In genomic region chr12:52820521-52820920, GRCh38 we compare ENCODE assay signal across 37 cellular contexts. TPM values are rescaled to one million over a fixed set of nuclear protein-coding genes. Genes with fewer than 3 reads are reported as not detected.
"Had no signal": no experiment of that assay in that cellular context is flagged by ENCODE, and none has a peak within 500 bp of the region (broad histone marks: within the 10 kb centered on the region; RNA-seq: fewer than 3 reads in every experiment).

No MANE protein-coding gene starts in this region.

- H3K4me3 ChIP-seq: esophagus squamous epithelium, heart right ventricle, left lung, prostate gland, right atrium auricular region, smooth muscle cell, stomach, thyroid gland had no signal

- H3K27me3 ChIP-seq: right atrium auricular region, thyroid gland had no signal

- H3K36me3 ChIP-seq: esophagus squamous epithelium, heart right ventricle, left lung, prostate gland, right atrium auricular region, stomach, thyroid gland had no signal

- H3K4me1 Mint-ChIP-seq: stimulated activated effector memory CD8-positive, alpha-beta T cell treated with anti-CD3 and anti-CD28 coated beads, Interleukin-12 subunit alpha, Interleukin-12 subunit beta, amount 100 ng/mL, for 72 hours had no signal

- H3K4me3 Mint-ChIP-seq: effector memory CD8-positive, alpha-beta T cell; naive thymus-derived CD4-positive, alpha-beta T cell; nephron; stimulated activated effector memory CD8-positive, alpha-beta T cell treated with anti-CD3 and anti-CD28 coated beads, Interleukin-12 subunit alpha, Interleukin-12 subunit beta, amount 100 ng/mL, for 72 hours; type B pancreatic cell had no signal

- H3K9me3 ChIP-seq: esophagus squamous epithelium, heart right ventricle, left lung, prostate gland, right atrium auricular region, stomach, thyroid gland had no signal

- H3K27ac Mint-ChIP-seq: effector memory CD8-positive, alpha-beta T cell; stimulated activated effector memory CD8-positive, alpha-beta T cell treated with anti-CD3 and anti-CD28 coated beads, Interleukin-12 subunit alpha, Interleukin-12 subunit beta, amount 100 ng/mL, for 72 hours had no signal

- H3K36me3 Mint-ChIP-seq: naive thymus-derived CD4-positive, alpha-beta T cell; stimulated activated effector memory CD8-positive, alpha-beta T cell treated with anti-CD3 and anti-CD28 coated beads, Interleukin-12 subunit alpha, Interleukin-12 subunit beta, amount 100 ng/mL, for 72 hours; type B pancreatic cell had no signal

- ATAC-seq: effector memory CD8-positive, alpha-beta T cell; heart right ventricle; left lung; naive thymus-derived CD4-positive, alpha-beta T cell; sciatic nerve; stimulated activated effector memory CD8-positive, alpha-beta T cell treated with anti-CD3 and anti-CD28 coated beads, Interleukin-12 subunit alpha, Interleukin-12 subunit beta, amount 100 ng/mL, for 72 hours had no signal

- H3K27ac ChIP-seq: heart right ventricle, left lung, parathyroid adenoma, prostate gland, right atrium auricular region, stomach, thyroid gland had no signal

- FAIRE-seq: endometrium, islet of Langerhans had no signal

- DNase-seq: cortex of kidney; effector memory CD8-positive, alpha-beta T cell; erythroblast; esophagus squamous epithelium; foreskin melanocyte; glutamatergic neuron; heart right ventricle; hippocampal formation; left cardiac atrium; left lung; mesenchymal stem cell; midbrain; naive thymus-derived CD4-positive, alpha-beta T cell; stimulated activated CD4-positive, alpha-beta T cell treated with anti-CD3 and anti-CD28 coated beads, Interleukin-2, amount 100 ng/mL, for 24 hours; stimulated activated CD4-positive, alpha-beta T cell treated with anti-CD3 and anti-CD28 coated beads, Interleukin-4, amount 100 ng/mL, for 24 hours; stimulated activated naive CD4-positive, alpha-beta T cell treated with Interleukin-2 at 50 U/mL for 16 hours; stomach; thyroid gland had no signal

- H3K4me1 ChIP-seq: heart right ventricle, left lung, prostate gland, right atrium auricular region had no signal

- H2AFZ ChIP-seq: parathyroid adenoma had no signal

- H3K79me2 ChIP-seq: parathyroid adenoma had no signal

- H3K4me2 ChIP-seq: smooth muscle cell had no signal

- H3K9ac ChIP-seq: parathyroid adenoma had no signal

- H3K9me3 Mint-ChIP-seq: effector memory CD8-positive, alpha-beta T cell; nephron; stimulated activated effector memory CD8-positive, alpha-beta T cell treated with anti-CD3 and anti-CD28 coated beads, Interleukin-12 subunit alpha, Interleukin-12 subunit beta, amount 100 ng/mL, for 72 hours; type B pancreatic cell had no signal

RNA-seq across cellular contexts. Expression of gene KRT4, which starts 6.6 kb away (rescaled TPM):
- total RNA-seq: dermis microvascular lymphatic vessel endothelial cell; heart right ventricle; kidney epithelial cell; left cardiac atrium; lung microvascular endothelial cell; mucosa of gallbladder; naive thymus-derived CD4-positive, alpha-beta T cell; osteoblast; right atrium auricular region; sciatic nerve; smooth muscle cell; subcutaneous adipose tissue; temporal lobe had no signal

RNA-seq across cellular contexts. Expression of gene KRT79, which starts 13.6 kb away (rescaled TPM):
- total RNA-seq: dermis microvascular lymphatic vessel endothelial cell; heart right ventricle; kidney epithelial cell; lung microvascular endothelial cell; mucosa of gallbladder; naive thymus-derived CD4-positive, alpha-beta T cell; osteoblast; prostate gland; right atrium auricular region; sciatic nerve; stomach; temporal lobe; thyroid gland; urinary bladder had no signal

RNA-seq across cellular contexts. Expression of gene KRT3, which starts 24.6 kb away (rescaled TPM):
- total RNA-seq: dermis microvascular lymphatic vessel endothelial cell; heart right ventricle; kidney epithelial cell; left cardiac atrium; left lung; lower leg skin; lung microvascular endothelial cell; mucosa of gallbladder; naive thymus-derived CD4-positive, alpha-beta T cell; osteoblast; prostate gland; right atrium auricular region; sciatic nerve; smooth muscle cell; stomach; subcutaneous adipose tissue; temporal lobe; thyroid gland; urinary bladder had no signal

RNA-seq across cellular contexts. Expression of gene KRT78, which starts 28.3 kb away (rescaled TPM):
- total RNA-seq: dermis microvascular lymphatic vessel endothelial cell; heart right ventricle; kidney epithelial cell; left cardiac atrium; left lung; lung microvascular endothelial cell; mucosa of gallbladder; naive thymus-derived CD4-positive, alpha-beta T cell; osteoblast; right atrium auricular region; sciatic nerve; subcutaneous adipose tissue; temporal lobe; urinary bladder had no signal

RNA-seq across cellular contexts. Expression of gene KRT76, which starts 43.4 kb away (rescaled TPM):
- total RNA-seq: dermis microvascular lymphatic vessel endothelial cell; esophagus squamous epithelium; heart right ventricle; kidney epithelial cell; left cardiac atrium; left lung; lower leg skin; lung microvascular endothelial cell; mucosa of gallbladder; naive thymus-derived CD4-positive, alpha-beta T cell; osteoblast; prostate gland; right atrium auricular region; sciatic nerve; smooth muscle cell; stomach; subcutaneous adipose tissue; temporal lobe; thyroid gland; urinary bladder had no signal
